16 cellular contexts compared by ENCODE assay signal in the genomic region with DNA sequence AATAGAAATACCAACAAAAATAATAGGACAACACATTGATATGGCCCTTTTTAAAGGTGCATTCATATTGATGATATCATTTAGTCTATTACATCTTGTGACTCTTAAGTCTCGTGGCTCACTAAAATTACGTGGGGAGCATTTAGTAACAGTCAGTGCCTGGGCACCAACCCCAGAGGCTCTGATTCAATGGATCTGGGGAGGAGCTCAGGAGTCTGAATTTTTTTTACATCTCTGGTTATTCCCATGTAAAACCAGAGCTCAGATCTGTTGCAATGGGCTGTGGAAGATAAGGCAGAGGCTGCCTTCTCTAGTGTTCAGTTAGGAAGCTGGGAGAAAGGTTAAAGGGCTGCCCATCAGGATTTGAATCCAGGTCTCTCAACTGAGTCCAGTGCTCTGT.
DNase-seq lines count a peak whose midpoint lies in the region; ATAC-seq and TF ChIP-seq lines count a peak whose summit lies in the region.
"Had no signal": no experiment of that assay in that cellular context is flagged by ENCODE, and none has a peak within 500 bp of the region (broad histone marks: within the 10 kb centered on the region; RNA-seq: fewer than 3 reads in every experiment).

No MANE protein-coding gene starts in this region.

- no peaks in the 10 kb centered on the region for H4K20me1 ChIP-seq in H9 (ENCODE audit: control insufficient read depth, insufficient read depth, insufficient read length)
- H4K20me1 ChIP-seq: BLaER1 treated with 17β-estradiol and CSF1 and Interleukin-3, amounts not matched to agents 10 nM and 100 nM had no signal

- TF ChIP-seq CTCF in H9 (conservative IDR thresholded peaks at IDR 0.05) (no peak), WTC11 (IDR thresholded peaks at IDR 0.05) (no peak), parathyroid adenoma (IDR thresholded peaks at IDR 0.05) (no peak), Calu3 (IDR thresholded peaks at IDR 0.05; ENCODE audit: unreplicated experiment) (no peak)

- no peaks in the 10 kb centered on the region for H3K9me3 Mint-ChIP-seq in H9
- peaks cover 9% of the 10 kb centered on the region for H3K9me3 Mint-ChIP-seq in WTC11
- H3K9me3 Mint-ChIP-seq in Calu3 (ENCODE audit: low read depth, unreplicated experiment), result no peaks in the 10 kb centered on the region
- H3K9me3 Mint-ChIP-seq in naive thymus-derived CD8-positive, alpha-beta T cell, result peaks cover 0 to 11% (median 0%) of the 10 kb centered on the region in 9 donors

- no CpG with 5 or more reads among the region's 2 CpGs for whole genome bisulfite sequencing in H9 (ENCODE audit: extremely low coverage, insufficient read length, low lambda C conversion rate)

- H3K4me1 ChIP-seq in H9 (ENCODE audit: insufficient read depth, low read length), result peaks cover 11% of the 10 kb centered on the region; the same call in 1 of the 2 replicates
- H3K4me1 ChIP-seq in parathyroid adenoma, result peaks cover 6% of the 10 kb centered on the region

- H3K4me3 Mint-ChIP-seq in H9 (0 out of 5 replicates have a peak overlapping the region, but pooled peaks of 1 of the 2 experiments have one; percentile 48), WTC11 (0 out of 2 replicates have a peak overlapping the region, but pooled peaks have one; percentile 21), Calu3 (ENCODE audit: low read depth, unreplicated experiment) (no peak overlapping the region)
- H3K4me3 Mint-ChIP-seq in naive thymus-derived CD8-positive, alpha-beta T cell, result no peak overlapping the region
- H3K4me3 Mint-ChIP-seq: CD4-positive, CD25-positive, alpha-beta regulatory T cell had no signal

- H3T11ph ChIP-seq in H9 (ENCODE audit: low read length), result no peak overlapping the region

- no peak overlapping the region for H2BK5ac ChIP-seq in H9 (ENCODE audit: insufficient read length, low read length)

- no peak for ATAC-seq in WTC11
- no peak for ATAC-seq in HG03095 (IDR thresholded peaks at IDR 0.05; ENCODE audit: unreplicated experiment)
- ATAC-seq in naive thymus-derived CD8-positive, alpha-beta T cell, result no peak
- ATAC-seq: GM12878, HCT116, HepG2 had no signal

- BruUV-seq in Calu3 (replicated peaks; lab: Mats Ljungman, UMichigan), result no TSS peak

- no peak overlapping the region for H3K9ac ChIP-seq in H9 (ENCODE audit: extremely low read depth, insufficient read length, low read length)
- no peak overlapping the region for H3K9ac ChIP-seq in parathyroid adenoma
- H3K9ac ChIP-seq: BLaER1 treated with 17β-estradiol and CSF1 and Interleukin-3, amounts not matched to agents 10 nM and 100 nM had no signal

- H3K27ac ChIP-seq in H9 (ENCODE audit: insufficient read length, low read depth, low read length) (no peak overlapping the region), parathyroid adenoma (no peak overlapping the region)
- H3K27ac ChIP-seq: BLaER1 treated with 17β-estradiol and CSF1 and Interleukin-3, amounts not matched to agents 10 nM and 100 nM had no signal

- H3K56ac ChIP-seq in H9 (ENCODE audit: insufficient read length, low read depth, low read length), result no peak overlapping the region

- H3K27me3 Mint-ChIP-seq in H9 (ENCODE audit: low read depth) (no peaks in the 10 kb centered on the region), WTC11 (ENCODE audit: low read depth) (no peaks in the 10 kb centered on the region), Calu3 (ENCODE audit: unreplicated experiment) (peaks cover 28% of the 10 kb centered on the region)
- H3K27me3 Mint-ChIP-seq in naive thymus-derived CD8-positive, alpha-beta T cell, result peaks cover 0 to 9% (median 0%) of the 10 kb centered on the region in 5 donors
- H3K27me3 Mint-ChIP-seq: CD4-positive, CD25-positive, alpha-beta regulatory T cell had no signal

- no peaks in the 10 kb centered on the region for H3K79me1 ChIP-seq in H9 (ENCODE audit: insufficient read depth, low read depth, low read length, poor library complexity, severe bottlenecking)

- H2BK12ac ChIP-seq in H9 (ENCODE audit: insufficient read length, low read depth, low read length), result no peak overlapping the region

- H2AFZ ChIP-seq in H9 (ENCODE audit: low read length), result no peak overlapping the region
- no peak overlapping the region for H2AFZ ChIP-seq in parathyroid adenoma

- no peak overlapping the region for H3K18ac ChIP-seq in H9 (ENCODE audit: insufficient read length, low read depth, low read length)

- no peak for DNase-seq in H9
- DNase-seq in WTC11 (ENCODE audit: low spot score), result no peak
- DNase-seq in fibroblast of peridontal ligament (ENCODE audit: extremely low read depth), result peak; percentile 20
- no peak for DNase-seq in NK-92 treated with Interleukin-12 subunit alpha and Interleukin-12 subunit beta, amount 100 ng/mL, for 24 hours (lab: John Stamatoyannopoulos, UW)
- no peak for DNase-seq in Calu3
- no peak for DNase-seq in naive thymus-derived CD8-positive, alpha-beta T cell
- DNase-seq: ACHN; CD4-positive, CD25-positive, alpha-beta regulatory T cell; DMS 273 treated with DMSO at 0.1 percent for 48 hours; DMS79 had no signal

- H4K5ac ChIP-seq in H9 (ENCODE audit: insufficient read length, low read depth, low read length), result no peak overlapping the region

- intact Hi-C loops in Calu3 (cut with micrococcal nuclease; ENCODE audit: unreplicated experiment), result no loop called here

- H3K36me3 ChIP-seq in parathyroid adenoma (ENCODE audit: control insufficient read depth, insufficient read depth, low read length), result no peaks in the 10 kb centered on the region
- H3K36me3 ChIP-seq: BLaER1 treated with 17β-estradiol and CSF1 and Interleukin-3, amounts not matched to agents 10 nM and 100 nM had no signal

- H3K4me2 ChIP-seq in H9 (ENCODE audit: insufficient read depth, insufficient read length, low read length) (peak overlapping the region; percentile 52), parathyroid adenoma (ENCODE audit: low read length) (peak overlapping the region; percentile 23)

- H3K9me3 ChIP-seq in H9 (ENCODE audit: control insufficient read depth, low read depth, low read length) (no peaks in the 10 kb centered on the region), parathyroid adenoma (ENCODE audit: control insufficient read depth, low read length) (no peaks in the 10 kb centered on the region)

- H3K27ac Mint-ChIP-seq in H9 (peak overlapping the region in 2 of 3 experiments; percentile 25 to 83; a peak in 4 of 7 replicates), WTC11 (peak overlapping the region; percentile 75; the same call in 1 of the 2 replicates), Calu3 (ENCODE audit: unreplicated experiment) (no peak overlapping the region)
- no peak overlapping the region for H3K27ac Mint-ChIP-seq in naive thymus-derived CD8-positive, alpha-beta T cell
- H3K27ac Mint-ChIP-seq: CD4-positive, CD25-positive, alpha-beta regulatory T cell had no signal

- H3K14ac ChIP-seq in H9 (ENCODE audit: insufficient read depth, low read length), result no peak overlapping the region

- no peak overlapping the region for H3K4me3 ChIP-seq in parathyroid adenoma (ENCODE audit: low read depth, low read length)
- H3K4me3 ChIP-seq: BLaER1 treated with 17β-estradiol and CSF1 and Interleukin-3, amounts not matched to agents 10 nM and 100 nM; GM12878 had no signal

- peak overlapping the region; percentile 72 for H2BK120ac ChIP-seq in H9 (ENCODE audit: low read depth, low read length, poor library complexity, severe bottlenecking)

- H3K4ac ChIP-seq in H9 (ENCODE audit: low read depth, low read length), result no peak overlapping the region

- H2AK5ac ChIP-seq in H9 (ENCODE audit: insufficient read length, low read length), result no peak overlapping the region

- no peak overlapping the region for H2BK20ac ChIP-seq in H9 (ENCODE audit: low read depth, low read length, poor library complexity, severe bottlenecking)

- H2BK15ac ChIP-seq in H9 (ENCODE audit: low read depth, low read length), result no peak overlapping the region

- no peak overlapping the region for H3K23ac ChIP-seq in H9 (ENCODE audit: insufficient read length, low read depth, low read length)

- H4K91ac ChIP-seq in H9 (ENCODE audit: insufficient read length, low read depth, low read length), result no peak overlapping the region

- H3K4me1 Mint-ChIP-seq in H9 (peaks cover 28 to 30% of the 10 kb centered on the region in 2 experiments), WTC11 (peaks cover 34% of the 10 kb centered on the region), Calu3 (ENCODE audit: low read depth, unreplicated experiment) (no peaks in the 10 kb centered on the region)
- no peaks in the 10 kb centered on the region for H3K4me1 Mint-ChIP-seq in naive thymus-derived CD8-positive, alpha-beta T cell
- H3K4me1 Mint-ChIP-seq: CD4-positive, CD25-positive, alpha-beta regulatory T cell had no signal

- H3K79me2 ChIP-seq in H9 (ENCODE audit: insufficient read depth, low read length) (no peaks in the 10 kb centered on the region), parathyroid adenoma (no peaks in the 10 kb centered on the region)

- POLR2A ChIA-PET in WTC11 (lab: Charles Lee), result no interaction called here
- POLR2A ChIA-PET in naive thymus-derived CD8-positive, alpha-beta T cell (lab: Charles Lee), result no interaction called here

- CTCF ChIA-PET in WTC11 (lab: Charles Lee) (interaction anchor here (0.7 kb wide), 1 partner anchor 65 kb away, joined by 4 read pairs; no protein-coding TSS in a partner anchor), Calu3 (lab: Charles Lee) (no interaction called here)

- H3K23me2 ChIP-seq in H9 (ENCODE audit: insufficient read length, low read depth, low read length, poor library complexity, severe bottlenecking), result no peaks in the 10 kb centered on the region

- peaks cover 0 to 1% (median 0%) of the 10 kb centered on the region in 3 experiments; a peak in 3 of 7 replicates for H3K36me3 Mint-ChIP-seq in H9 (ENCODE audit: insufficient read depth in 1 of 3, low read depth in 3 of 3)
- H3K36me3 Mint-ChIP-seq in WTC11, result peaks cover 3% of the 10 kb centered on the region
- no peaks in the 10 kb centered on the region for H3K36me3 Mint-ChIP-seq in Calu3 (ENCODE audit: insufficient read depth, unreplicated experiment)
- H3K36me3 Mint-ChIP-seq in naive thymus-derived CD8-positive, alpha-beta T cell, result no peaks in the 10 kb centered on the region
- H3K36me3 Mint-ChIP-seq: CD4-positive, CD25-positive, alpha-beta regulatory T cell had no signal

- H4K8ac ChIP-seq in H9 (replicated peaks; ENCODE audit: insufficient read length, low read depth, low read length), result no peak overlapping the region

- H3K27me3 ChIP-seq in H9 (ENCODE audit: insufficient read depth, low read length) (no peaks in the 10 kb centered on the region), parathyroid adenoma (ENCODE audit: control insufficient read depth, insufficient read depth, low read length) (no peaks in the 10 kb centered on the region)
- H3K27me3 ChIP-seq: BLaER1 treated with 17β-estradiol and CSF1 and Interleukin-3, amounts not matched to agents 10 nM and 100 nM had no signal

TF ChIP-seq in WTC11, 78 proteins besides CTCF, POLR2A, EP300 and RAD21 (continues in another document):
- no peak for TF ChIP-seq GTF2I (CRISPR knock-in tag; conservative IDR thresholded peaks at IDR 0.05)

Comparison
In these comparisons a context has a peak if more than half of its experiments do, and no peak if none do; other contexts are left out.
1. H3K27ac Mint-ChIP-seq: peak in H9 (2 of 3) and WTC11 (single experiment); none in Calu3 (single experiment) and naive thymus-derived CD8-positive, alpha-beta T cell (0 of 10).